Comparison of ENCODE assay signal across 13 cellular contexts in the genomic region with DNA sequence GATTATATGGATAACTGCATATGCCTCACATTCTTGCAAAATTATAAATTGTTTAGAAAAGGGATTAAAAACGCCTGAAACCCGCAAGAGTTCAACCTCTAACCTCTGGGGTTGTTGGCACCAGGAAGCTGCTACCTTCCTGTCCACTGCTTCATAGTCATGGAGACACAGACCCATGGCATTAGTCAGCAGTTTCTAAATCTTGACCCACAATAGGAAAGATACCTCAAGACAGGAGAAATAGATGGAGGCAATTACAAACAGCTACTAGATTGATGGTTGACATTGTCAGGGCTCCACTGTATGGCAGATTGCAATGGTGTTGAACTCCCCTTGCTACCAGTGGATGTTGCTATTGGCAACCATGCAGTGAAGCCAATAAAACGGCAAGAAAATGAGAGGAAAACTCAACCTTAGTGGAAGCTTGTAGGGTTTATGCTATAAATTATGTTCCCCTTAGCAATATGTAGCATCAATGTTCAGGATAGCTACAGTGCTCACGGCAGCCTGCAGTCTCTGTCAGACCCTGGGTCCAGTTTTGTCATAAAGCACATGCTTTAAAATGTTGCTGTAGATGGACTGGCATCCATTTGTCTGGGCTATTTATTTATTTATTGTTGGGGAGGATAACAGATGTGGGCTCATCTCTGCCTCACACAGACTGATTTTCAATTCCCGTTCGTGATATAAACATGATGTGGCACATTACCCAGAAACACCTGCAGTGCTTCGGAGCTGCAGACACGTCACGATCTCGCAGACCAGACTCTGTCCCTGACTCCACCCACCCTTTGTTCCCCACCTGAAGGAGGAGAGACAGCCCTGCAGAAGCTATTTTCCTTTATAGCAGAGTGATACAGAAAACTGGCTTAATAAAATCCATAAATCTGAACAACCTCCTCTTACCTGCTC.
DNase-seq lines count a peak whose midpoint lies in the region; ATAC-seq and TF ChIP-seq lines count a peak whose summit lies in the region.
"Had no signal": no experiment of that assay in that cellular context is flagged by ENCODE, and none has a peak within 500 bp of the region (broad histone marks: within the 10 kb centered on the region; RNA-seq: fewer than 3 reads in every experiment).

No MANE protein-coding gene starts in this region.

- POLR2A ChIA-PET in CD8-positive, alpha-beta T cell (lab: Charles Lee), result no interaction called here
- POLR2A ChIA-PET in HCT116 (lab: Charles Lee), result no interaction called here

- peaks cover 16% of the 10 kb centered on the region for H3K27me3 Mint-ChIP-seq in CD8-positive, alpha-beta T cell (ENCODE audit: low read depth)
- peaks cover 30 to 31% of the 10 kb centered on the region in 2 donors for H3K27me3 Mint-ChIP-seq in effector memory CD8-positive, alpha-beta T cell

- DNase-seq in CD8-positive, alpha-beta T cell, result peak in 1 of 7 experiments; percentile 40
- DNase-seq in HCT116 (ENCODE audit: low read depth, low spot score) (no peak), NCI-H524 (lab: John Stamatoyannopoulos, UW) (peak; percentile 23 to 56), medulla oblongata (ENCODE audit: extremely low spot score) (no peak), T-helper 1 cell (no peak), pons (ENCODE audit: low spot score) (no peak), NOMO-1 (lab: John Stamatoyannopoulos, UW; ENCODE audit: unreplicated experiment in 2 of 2) (no peak)
- DNase-seq in effector memory CD8-positive, alpha-beta T cell, result no peak
- DNase-seq: HCEC 1CT, midbrain, NCI-H526 treated with DMSO at 0.1 percent for 48 hours, sigmoid colon had no signal

- no peak overlapping the region for H3K4me2 ChIP-seq in HCT116 (ENCODE audit: low read length)

- H3K9ac ChIP-seq in HCT116 (ENCODE audit: low read length), result no peak overlapping the region

- H3K4me3 ChIP-seq in CD8-positive, alpha-beta T cell (ENCODE audit: low read depth, low read length), result no peak overlapping the region
- no peak overlapping the region for H3K4me3 ChIP-seq in HCT116 (replicated peaks in 1 of 2; ENCODE audit: low read depth in 1 of 2, low read length in 2 of 2)
- H3K4me3 ChIP-seq: sigmoid colon had no signal

- no peaks in the 10 kb centered on the region for H3K9me3 ChIP-seq in CD8-positive, alpha-beta T cell (ENCODE audit: low read length)
- no peaks in the 10 kb centered on the region for H3K9me3 ChIP-seq in HCT116 (ENCODE audit: control insufficient read depth in 1 of 2, insufficient read depth in 1 of 2, low read depth in 1 of 2, low read length in 2 of 2)
- H3K9me3 ChIP-seq: sigmoid colon had no signal

- no peaks in the 10 kb centered on the region for H3K36me3 Mint-ChIP-seq in CD8-positive, alpha-beta T cell
- peaks cover 3% of the 10 kb centered on the region for H3K36me3 Mint-ChIP-seq in effector memory CD8-positive, alpha-beta T cell (ENCODE audit: insufficient read depth)

- BruUV-seq in HCT116 (replicated peaks; lab: Mats Ljungman, UMichigan), result no TSS peak

- intact Hi-C loops in CD8-positive, alpha-beta T cell (cut with DNase I, micrococcal nuclease), result loop anchor here in 1 of 2 experiments (10.0 kb wide), 1 partner anchor 139 kb away; no protein-coding TSS in a partner anchor
- intact Hi-C loops in HCT116 (cut with micrococcal nuclease), result no loop called here

- no peaks in the 10 kb centered on the region for H3K79me2 ChIP-seq in HCT116 (ENCODE audit: insufficient read depth, low read length)

- no peak for TF ChIP-seq POLR2A in HCT116 (IDR thresholded peaks at IDR 0.05; ENCODE audit: borderline replicate concordance, extremely low read depth, insufficient read depth, insufficient read length)

- H3K9me2 ChIP-seq in HCT116 (ENCODE audit: insufficient read depth), result no peaks in the 10 kb centered on the region

- RAD21 ChIA-PET in HCT116 (lab: Charles Lee; ENCODE audit: low non-redundant PET in 1 of 2, low total read pairs in 2 of 2, uncharacterized antibody in 2 of 2, unreplicated experiment in 2 of 2), result no interaction called here

- no peak for TF ChIP-seq CTCF in CD8-positive, alpha-beta T cell (IDR thresholded peaks at IDR 0.05)
- no peak for TF ChIP-seq CTCF in HCT116 (IDR thresholded peaks at IDR 0.05 in 2 of 3, conservative IDR thresholded peaks at IDR 0.05 in 1 of 3; ENCODE audit: borderline replicate concordance in 1 of 3, insufficient read depth in 1 of 3, low read depth in 2 of 3, low read length in 2 of 3)

- H2AFZ ChIP-seq in HCT116 (ENCODE audit: low read depth, low read length, poor library complexity, severe bottlenecking), result peak overlapping the region; percentile 63

- peak overlapping the region; percentile 28 for H3K27ac Mint-ChIP-seq in CD8-positive, alpha-beta T cell
- no peak overlapping the region for H3K27ac Mint-ChIP-seq in effector memory CD8-positive, alpha-beta T cell
- H3K27ac Mint-ChIP-seq: CD4-positive, alpha-beta T cell had no signal

- H3K27me3 ChIP-seq in CD8-positive, alpha-beta T cell (ENCODE audit: insufficient read depth, low read length), result no peaks in the 10 kb centered on the region
- H3K27me3 ChIP-seq in HCT116 (ENCODE audit: insufficient read depth, low read length), result no peaks in the 10 kb centered on the region
- H3K27me3 ChIP-seq: sigmoid colon had no signal

- H3K4me3 Mint-ChIP-seq in CD8-positive, alpha-beta T cell, result peak overlapping the region; percentile 19
- H3K4me3 Mint-ChIP-seq in effector memory CD8-positive, alpha-beta T cell, result no peak overlapping the region
- H3K4me3 Mint-ChIP-seq: CD4-positive, alpha-beta T cell had no signal

- H3K4me1 ChIP-seq in CD8-positive, alpha-beta T cell (ENCODE audit: insufficient read depth, low read length), result no peaks in the 10 kb centered on the region
- H3K4me1 ChIP-seq in HCT116 (ENCODE audit: control insufficient read depth in 1 of 2, insufficient read depth in 2 of 2, low read length in 2 of 2), result no peaks in the 10 kb centered on the region
- H3K4me1 ChIP-seq: sigmoid colon had no signal

- H3K27ac ChIP-seq in CD8-positive, alpha-beta T cell (ENCODE audit: low read depth, low read length), result no peak overlapping the region
- H3K27ac ChIP-seq in HCT116 (ENCODE audit: low read depth, low read length), result no peak overlapping the region
- H3K27ac ChIP-seq: sigmoid colon had no signal

- no peaks in the 10 kb centered on the region for H3K9me3 Mint-ChIP-seq in CD8-positive, alpha-beta T cell
- H3K9me3 Mint-ChIP-seq in effector memory CD8-positive, alpha-beta T cell, result no peaks in the 10 kb centered on the region
- H3K9me3 Mint-ChIP-seq: CD4-positive, alpha-beta T cell had no signal

- CTCF ChIA-PET in CD8-positive, alpha-beta T cell (lab: Charles Lee), result interaction anchor here (0.6 kb wide), 1 partner anchor 465 kb away, joined by 3 read pairs; no protein-coding TSS in a partner anchor
- CTCF ChIA-PET in HCT116 (lab: Charles Lee), result no interaction called here

- no peak for TF ChIP-seq RAD21 in HCT116 (IDR thresholded peaks at IDR 0.05; ENCODE audit: low read depth)

- ATAC-seq in CD8-positive, alpha-beta T cell, result peak; percentile 74
- no peak for ATAC-seq in HCT116
- peak; percentile 72 for ATAC-seq in effector memory CD8-positive, alpha-beta T cell (replicated peaks)

- H3K4me1 Mint-ChIP-seq in CD8-positive, alpha-beta T cell (ENCODE audit: low read depth), result peaks cover 3% of the 10 kb centered on the region
- no peaks in the 10 kb centered on the region for H3K4me1 Mint-ChIP-seq in effector memory CD8-positive, alpha-beta T cell (ENCODE audit: low read depth in 2 of 2)

- H3K36me3 ChIP-seq in CD8-positive, alpha-beta T cell (ENCODE audit: insufficient read depth, low read length), result no peaks in the 10 kb centered on the region
- no peaks in the 10 kb centered on the region for H3K36me3 ChIP-seq in HCT116 (ENCODE audit: control insufficient read depth in 1 of 2, insufficient read depth in 2 of 2, low read length in 2 of 2)
- H3K36me3 ChIP-seq: sigmoid colon had no signal

- no peaks in the 10 kb centered on the region for H4K20me1 ChIP-seq in HCT116 (ENCODE audit: insufficient read depth)

TF ChIP-seq in HCT116, 20 proteins besides CTCF, POLR2A, EP300 and RAD21:
- TF ChIP-seq ZFX (IDR thresholded peaks at IDR 0.05) (no peak), EGR1 (IDR thresholded peaks at IDR 0.05; ENCODE audit: low read depth) (no peak), POLR2AphosphoS5 (IDR thresholded peaks at IDR 0.05; ENCODE audit: low read depth, low read length) (no peak), ZNF274 (IDR thresholded peaks at IDR 0.05; ENCODE audit: low read depth, low read length) (no peak), EZH2 (IDR thresholded peaks at IDR 0.05) (no peak), CBX3 (IDR thresholded peaks at IDR 0.05; ENCODE audit: low read depth) (no peak), EZH2phosphoT487 (IDR thresholded peaks at IDR 0.05; ENCODE audit: borderline replicate concordance) (no peak), YY1 (IDR thresholded peaks at IDR 0.05; ENCODE audit: extremely low read depth, insufficient replicate concordance, low read depth, low read length) (no peak), TCF7L2 (IDR thresholded peaks at IDR 0.05; ENCODE audit: borderline replicate concordance, extremely low read depth, insufficient read depth, insufficient read length) (no peak), JUND (IDR thresholded peaks at IDR 0.05) (no peak), ELF1 (IDR thresholded peaks at IDR 0.05; ENCODE audit: borderline replicate concordance, low read depth) (no peak), CEBPB (IDR thresholded peaks at IDR 0.05; ENCODE audit: low read depth) (no peak)

Comparison
In these comparisons a context has a peak if more than half of its experiments do, and no peak if none do; other contexts are left out.
1. DNase-seq: peak in NCI-H524 (2 of 2); none in HCT116 (single experiment), effector memory CD8-positive, alpha-beta T cell (0 of 3), medulla oblongata (single experiment), T-helper 1 cell (0 of 5), pons (single experiment) and NOMO-1 (0 of 2).